Comparison of ENCODE assay signal across 9 cellular contexts in the genomic region with DNA sequence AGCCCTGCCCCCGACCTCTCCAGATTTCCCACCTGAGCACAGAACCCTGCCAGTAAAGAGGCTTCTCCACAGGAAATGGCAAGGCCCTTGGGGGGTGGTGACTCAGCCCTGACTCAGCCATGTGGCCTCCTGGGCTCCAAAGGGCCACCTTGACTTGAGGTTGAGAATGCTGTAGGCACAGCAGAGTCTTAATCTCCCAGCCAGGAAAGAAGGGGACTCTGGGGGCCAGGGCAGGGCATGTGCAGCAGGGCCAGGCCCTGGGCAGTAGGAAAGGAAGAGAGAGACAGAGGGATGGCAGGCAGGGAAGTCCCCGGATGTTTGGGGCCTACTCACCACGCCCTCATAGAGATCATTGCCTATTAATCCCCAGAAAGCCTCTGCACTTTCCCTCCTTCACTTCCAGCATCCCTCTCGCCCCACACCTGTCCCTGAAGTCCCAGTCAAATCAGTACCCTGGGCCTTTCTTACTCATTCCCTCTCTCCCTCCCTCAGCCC. TPM values are rescaled to one million over a fixed set of nuclear protein-coding genes. Genes with fewer than 3 reads are reported as not detected.
DNase-seq lines count a peak whose midpoint lies in the region; ATAC-seq and TF ChIP-seq lines count a peak whose summit lies in the region.
"Had no signal": no experiment of that assay in that cellular context is flagged by ENCODE, and none has a peak within 500 bp of the region (broad histone marks: within the 10 kb centered on the region; RNA-seq: fewer than 3 reads in every experiment).

No MANE protein-coding gene starts in this region.

- no peak overlapping the region for H3K4me3 ChIP-seq in epithelial cell of proximal tubule (ENCODE audit: low read depth, low read length)
- H3K4me3 ChIP-seq: suprapubic skin had no signal

- no peak for ATAC-seq in GM21619 (IDR thresholded peaks at IDR 0.05; ENCODE audit: unreplicated experiment)
- ATAC-seq in GM21360 (IDR thresholded peaks at IDR 0.05; ENCODE audit: unreplicated experiment): no peak
- ATAC-seq in GM18505 (IDR thresholded peaks at IDR 0.05; ENCODE audit: unreplicated experiment): no peak

- TF ChIP-seq CTCF in epithelial cell of proximal tubule (conservative IDR thresholded peaks at IDR 0.05; ENCODE audit: low read depth, low read length): no peak

- DNase-seq in NK-92 treated with Interleukin-12 subunit alpha and Interleukin-12 subunit beta, amount 100 ng/mL, for 24 hours (lab: John Stamatoyannopoulos, UW): peak; percentile 89
- DNase-seq in NK-92 (lab: John Stamatoyannopoulos, UW; ENCODE audit: unreplicated experiment) (no peak), epithelial cell of proximal tubule (ENCODE audit: low read depth) (peak; percentile 81)
- peak; percentile 25 for DNase-seq in activated CD4-positive, alpha-beta T cell treated with anti-CD3 and anti-CD28 coated beads for 1 hour
- DNase-seq in stimulated activated CD4-positive, alpha-beta T cell treated with anti-CD3 and anti-CD28 coated beads, TNF-alpha, amount 100 ng/mL, for 1 hour (ENCODE audit: low read depth in 3 of 3, low spot score in 1 of 3): peak in 2 of 3 donors; percentile 14 to 33

- no peak for TF ChIP-seq POLR2A in GM18505 (IDR thresholded peaks at IDR 0.05; ENCODE audit: borderline replicate concordance, extremely low read depth, insufficient read depth, insufficient read length)

RNA-seq across cellular contexts. Expression of gene ITGA3, which starts 4.8 kb away (rescaled TPM):
- total RNA-seq in epithelial cell of proximal tubule: 630 and 668 TPM in 2 replicates

RNA-seq across cellular contexts. Expression of gene PDK2, which starts 44.0 kb away (rescaled TPM):
- 6.1 and 17.5 TPM in 2 replicates for total RNA-seq in epithelial cell of proximal tubule

RNA-seq across cellular contexts. Expression of gene DLX3, which starts 56.1 kb away (rescaled TPM):
- not detected in 2 replicates for total RNA-seq in epithelial cell of proximal tubule
